Comparison of ENCODE assay signal across 22 cellular contexts in genomic region chr5:172541119-172541763, GRCh38.
A peak's percentile ranks its signal among the peaks of the same experiment; 100 is the strongest.
DNase-seq lines count a peak whose midpoint lies in the region; ATAC-seq, FAIRE-seq and TF ChIP-seq lines count a peak whose summit lies in the region.
"Had no signal": no experiment of that assay in that cellular context is flagged by ENCODE, and none has a peak within 500 bp of the region (broad histone marks: within the 10 kb centered on the region; RNA-seq: fewer than 3 reads in every experiment).

No MANE protein-coding gene starts in this region.

- H3K4me1 ChIP-seq in A549: no peaks in the 10 kb centered on the region
- H3K4me1 ChIP-seq: breast epithelium, SJSA1 had no signal

- H3K27ac ChIP-seq in A549: no peak overlapping the region
- H3K27ac ChIP-seq: breast epithelium, SJSA1 had no signal

- no peak overlapping the region for H3K4me3 Mint-ChIP-seq in mesothelial cell of epicardium
- H3K4me3 Mint-ChIP-seq in stimulated activated memory B cell treated with anti-CD40 and anti-IgM and Interleukin-4, amounts not matched to agents 10 μg/mL and 1 μg/mL and 100 μg/mL, for 72 hours: no peak overlapping the region
- H3K4me3 Mint-ChIP-seq: activated naive CD8-positive, alpha-beta T cell treated with anti-CD3 and anti-CD28 coated beads, Interleukin-2, amount 10 ng/mL, durations not matched to agents 7 days and 5 days had no signal

- 71% methylated on average over 12 of the region's 12 CpGs for WGBS in A549 (ENCODE audit: missing lambda C conversion rate)

- CTCF ChIA-PET in A549 (lab: Yijun Ruan, JAX): interaction anchor here (2.3 kb wide), 1 partner anchor 156 kb away, joined by 6 read pairs; no protein-coding TSS in a partner anchor

- H3K36me3 Mint-ChIP-seq in mesothelial cell of epicardium: no peaks in the 10 kb centered on the region
- H3K36me3 Mint-ChIP-seq in stimulated activated memory B cell treated with anti-CD40 and anti-IgM and Interleukin-4, amounts not matched to agents 10 μg/mL and 1 μg/mL and 100 μg/mL, for 72 hours: no peaks in the 10 kb centered on the region
- H3K36me3 Mint-ChIP-seq: activated naive CD8-positive, alpha-beta T cell treated with anti-CD3 and anti-CD28 coated beads, Interleukin-2, amount 10 ng/mL, durations not matched to agents 7 days and 5 days had no signal

- ATAC-seq in A549: no peak
- no peak for ATAC-seq in stimulated activated memory B cell treated with anti-CD40 and anti-IgM and Interleukin-4, amounts not matched to agents 10 μg/mL and 1 μg/mL and 100 μg/mL, for 72 hours
- no peak for ATAC-seq in GM21515 (IDR thresholded peaks at IDR 0.05; ENCODE audit: unreplicated experiment)
- ATAC-seq: esophagus mucosa, sciatic nerve had no signal

- no peak overlapping the region for H3K4me2 ChIP-seq in A549

- peak overlapping the region; percentile 57 for H3K27ac Mint-ChIP-seq in mesothelial cell of epicardium
- H3K27ac Mint-ChIP-seq in stimulated activated memory B cell treated with anti-CD40 and anti-IgM and Interleukin-4, amounts not matched to agents 10 μg/mL and 1 μg/mL and 100 μg/mL, for 72 hours: no peak overlapping the region
- H3K27ac Mint-ChIP-seq: activated naive CD8-positive, alpha-beta T cell treated with anti-CD3 and anti-CD28 coated beads, Interleukin-2, amount 10 ng/mL, durations not matched to agents 7 days and 5 days had no signal

- H3K4me3 ChIP-seq in A549 (no peak overlapping the region), fibroblast of villous mesenchyme (ENCODE audit: low read depth, low read length) (no peak overlapping the region)
- H3K4me3 ChIP-seq: breast epithelium, SJSA1 had no signal

- H3K27me3 Mint-ChIP-seq in mesothelial cell of epicardium (ENCODE audit: low read depth): peaks cover 4% of the 10 kb centered on the region
- H3K27me3 Mint-ChIP-seq in stimulated activated memory B cell treated with anti-CD40 and anti-IgM and Interleukin-4, amounts not matched to agents 10 μg/mL and 1 μg/mL and 100 μg/mL, for 72 hours: peaks cover 26% of the 10 kb centered on the region

- TF ChIP-seq CTCF in A549 (IDR thresholded peaks at IDR 0.05) (no peak), fibroblast of villous mesenchyme (IDR thresholded peaks at IDR 0.05; ENCODE audit: insufficient read depth, low read depth, low read length) (no peak), mesothelial cell of epicardium (IDR thresholded peaks at IDR 0.05; ENCODE audit: unreplicated experiment) (no peak), GM10266 (IDR thresholded peaks at IDR 0.05; ENCODE audit: control insufficient read depth, insufficient read depth, low read depth, missing control alignments) (no peak)

- H3K9me3 Mint-ChIP-seq in mesothelial cell of epicardium: peaks cover 5% of the 10 kb centered on the region
- H3K9me3 Mint-ChIP-seq in stimulated activated memory B cell treated with anti-CD40 and anti-IgM and Interleukin-4, amounts not matched to agents 10 μg/mL and 1 μg/mL and 100 μg/mL, for 72 hours: peaks cover 4% of the 10 kb centered on the region
- H3K9me3 Mint-ChIP-seq: activated naive CD8-positive, alpha-beta T cell treated with anti-CD3 and anti-CD28 coated beads, Interleukin-2, amount 10 ng/mL, durations not matched to agents 7 days and 5 days had no signal

- H3K4me1 Mint-ChIP-seq in mesothelial cell of epicardium: peaks cover 17% of the 10 kb centered on the region
- H3K4me1 Mint-ChIP-seq in stimulated activated memory B cell treated with anti-CD40 and anti-IgM and Interleukin-4, amounts not matched to agents 10 μg/mL and 1 μg/mL and 100 μg/mL, for 72 hours: no peaks in the 10 kb centered on the region
- H3K4me1 Mint-ChIP-seq: activated naive CD8-positive, alpha-beta T cell treated with anti-CD3 and anti-CD28 coated beads, Interleukin-2, amount 10 ng/mL, durations not matched to agents 7 days and 5 days had no signal

- no peak for FAIRE-seq in A549 (lab: Jason Lieb, UNC)
- FAIRE-seq: G401.6, GM12892 had no signal

- no peak for TF ChIP-seq RAD21 in A549 (conservative IDR thresholded peaks at IDR 0.05 in 1 of 2, IDR thresholded peaks at IDR 0.05 in 1 of 2)

- 0 out of 3 replicates have a peak, but pooled peaks cover 3% of the 10 kb centered on the region for H3K9me3 ChIP-seq in A549
- H3K9me3 ChIP-seq: breast epithelium had no signal

- DNase-seq in A549 (ENCODE audit: low read depth in 1 of 2, low spot score in 1 of 2) (no peak), SK-N-DZ (ENCODE audit: low spot score) (peak; percentile 83), fibroblast of villous mesenchyme (ENCODE audit: low read depth) (peak; percentile 25), mesothelial cell of epicardium (ENCODE audit: low spot score in 2 of 2, unreplicated experiment in 2 of 2) (peak in 1 of 2 experiments; percentile 37), activated gamma-delta T cell (lab: John Stamatoyannopoulos, UW) (no peak), GM10266 (ENCODE audit: extremely low spot score) (no peak)
- DNase-seq: activated CD4-positive, alpha-beta T cell treated with anti-CD3 and anti-CD28 coated beads, Interleukin-2, amount 50 U/mL, for 1 hour; activated naive CD8-positive, alpha-beta T cell treated with anti-CD3 and anti-CD28 coated beads, Interleukin-2, amount 10 ng/mL, durations not matched to agents 7 days and 5 days; activated T-cell treated with anti-CD3 and anti-CD28 coated beads, Interleukin-2, amount 50 U/mL, for 48 hours; Calu3; mesendoderm; NCI-H1694; NCI-H510A; nucleus accumbens had no signal

- POLR2A ChIA-PET in A549 (lab: Yijun Ruan, JAX): no interaction called here

- TF ChIP-seq POLR2A in A549 (IDR thresholded peaks at IDR 0.05; ENCODE audit: low read length): no peak

- no peak for TF ChIP-seq EP300 in A549 (IDR thresholded peaks at IDR 0.05)

TF ChIP-seq in A549, 52 proteins besides CTCF, POLR2A, EP300 and RAD21:
- TF ChIP-seq MAFK (IDR thresholded peaks at IDR 0.05; ENCODE audit: partially characterized antibody) (peak; percentile 96), HOXB5 (CRISPR knock-in tag; IDR thresholded peaks at IDR 0.05) (no peak), CHD4 (IDR thresholded peaks at IDR 0.05; ENCODE audit: borderline replicate concordance) (no peak)
TF ChIP-seq in A549: peak in this region for 1.

Comparison
In these comparisons a context has a peak if more than half of its experiments do, and no peak if none do; other contexts are left out.
1. DNase-seq: peak in SK-N-DZ (single experiment) and fibroblast of villous mesenchyme (single experiment); none in A549 (0 of 2), activated gamma-delta T cell (single experiment) and GM10266 (single experiment).